9 cellular contexts compared by ENCODE assay signal in the genomic region with DNA sequence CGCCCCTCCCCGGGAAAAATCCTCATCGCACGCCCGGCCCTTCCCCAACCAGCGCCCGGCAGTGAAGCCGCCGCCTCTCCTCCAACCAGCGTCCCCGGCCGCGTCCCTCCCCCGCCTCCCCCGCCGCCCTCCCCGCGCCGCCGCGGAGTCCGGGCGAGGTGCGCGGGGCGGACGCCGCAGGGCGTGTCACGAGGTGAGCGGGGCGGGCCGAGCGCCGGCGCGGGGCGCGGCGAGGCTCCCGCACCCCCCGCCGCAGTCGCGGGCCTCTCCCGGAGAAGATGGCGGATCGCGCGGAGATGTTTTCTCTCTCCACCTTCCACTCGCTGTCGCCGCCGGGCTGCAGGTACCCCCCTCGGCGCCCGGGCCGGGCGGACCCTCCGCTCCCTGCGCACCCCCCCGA. TPM values are rescaled to one million over a fixed set of nuclear protein-coding genes. Genes with fewer than 3 reads are reported as not detected.
DNase-seq lines count a peak whose midpoint lies in the region; ATAC-seq and TF ChIP-seq lines count a peak whose summit lies in the region.
"Had no signal": no experiment of that assay in that cellular context is flagged by ENCODE, and none has a peak within 500 bp of the region (broad histone marks: within the 10 kb centered on the region; RNA-seq: fewer than 3 reads in every experiment).

Gene MAPK8IP2 (plus strand): TSS at position 253 of the 400 bp plus-strand sequence. CDS start 26 bp downstream, at position 279.

- no peak within 1 kb of the TSS for H4K8ac ChIP-seq in trophoblast cell (ENCODE audit: low read depth, low read length)

- H3K9ac ChIP-seq in PC-3 (ENCODE audit: low read length) (no peak within 1 kb of the TSS), trophoblast cell (ENCODE audit: low read length) (no peak within 1 kb of the TSS)

- no TSS peak for BruUV-seq in PC-3 (replicated peaks; lab: Mats Ljungman, UMichigan)

- no peak within 1 kb of the TSS for H3K23ac ChIP-seq in trophoblast cell (ENCODE audit: low read length)

- no peak within 1 kb of the TSS for H2BK120ac ChIP-seq in trophoblast cell (ENCODE audit: insufficient read depth, low read length, poor library complexity)

- H2BK5ac ChIP-seq in trophoblast cell (ENCODE audit: low read depth, low read length, poor library complexity), result no peak within 1 kb of the TSS

- H3K4me3 ChIP-seq in PC-3 (ENCODE audit: low read length), result no peak within 1 kb of the TSS
- peak within 1 kb of the TSS; percentile 1 for H3K4me3 ChIP-seq in trophoblast cell (ENCODE audit: low read depth, low read length)
- H3K4me3 ChIP-seq: lung had no signal

- POLR2A ChIA-PET in PC-3 (lab: Charles Lee; ENCODE audit: unreplicated experiment), result no interaction called here

- no peak within 1 kb of the TSS for H3K14ac ChIP-seq in trophoblast cell (ENCODE audit: low read length)

- H3F3A ChIP-seq in PC-3 (ENCODE audit: low read length, unreplicated experiment), result no peaks in the 10 kb centered on the region

- H3K27ac ChIP-seq in PC-3 (ENCODE audit: low read length), result no peak within 1 kb of the TSS
- H3K27ac ChIP-seq in trophoblast cell (ENCODE audit: low read depth, low read length), result no peak within 1 kb of the TSS

- H3K36me3 ChIP-seq in PC-3 (ENCODE audit: low read depth, low read length), result no peaks in the 10 kb centered on the region
- H3K36me3 ChIP-seq in trophoblast cell (ENCODE audit: control insufficient read depth in 1 of 2, insufficient read depth in 2 of 2, low read length in 2 of 2), result peaks cover 0 to 2% of the 10 kb centered on the region in 2 experiments

- H2AFZ ChIP-seq in PC-3 (ENCODE audit: low read length) (no peak within 1 kb of the TSS), trophoblast cell (ENCODE audit: insufficient read depth, low read length, poor library complexity) (no peak within 1 kb of the TSS)

- no peak within 1 kb of the TSS for H2BK12ac ChIP-seq in trophoblast cell (ENCODE audit: low read length)

- CTCF ChIA-PET in PC-3 (lab: Charles Lee), result interaction anchor here (1.4 kb wide), 1 partner anchor 21 kb away, joined by 3 read pairs; no protein-coding TSS in a partner anchor

- intact Hi-C loops in PC-3 (cut with micrococcal nuclease), result no loop called here

- no peak within 1 kb of the TSS for H3K4ac ChIP-seq in trophoblast cell (ENCODE audit: low read depth, low read length)

- H3K9me2 ChIP-seq in PC-3 (replicated peaks; ENCODE audit: low read length), result no peaks in the 10 kb centered on the region

- no peaks in the 10 kb centered on the region for H3K79me1 ChIP-seq in trophoblast cell (ENCODE audit: low read length)

- H4K12ac ChIP-seq in trophoblast cell (ENCODE audit: low read depth, low read length), result no peak within 1 kb of the TSS

- H4K91ac ChIP-seq in trophoblast cell (ENCODE audit: low read depth, low read length), result no peak within 1 kb of the TSS

- no CpG with 5 or more reads among the region's 62 CpGs for WGBS in trophoblast cell (ENCODE audit: extremely low coverage, insufficient coverage, insufficient read length)

- peak; percentile 26 for DNase-seq in NCI-H1694 treated with DMSO at 0.1 percent for 48 hours (lab: John Stamatoyannopoulos, UW)
- no peak for DNase-seq in NCI-H1694 (lab: John Stamatoyannopoulos, UW)
- peak; percentile 4 for DNase-seq in PC-3
- peak; percentile 30 to 60 for DNase-seq in trophoblast cell
- no peak for DNase-seq in GF-D8 (lab: John Stamatoyannopoulos, UW)
- no peak for DNase-seq in HK-2 (ENCODE audit: unreplicated experiment)

- H4K20me1 ChIP-seq in PC-3 (ENCODE audit: low read length), result no peaks in the 10 kb centered on the region

- no peak within 1 kb of the TSS for H2AK5ac ChIP-seq in trophoblast cell (ENCODE audit: low read length)

- ATAC-seq in PC-3, result peak; percentile 55
- ATAC-seq in esophagus mucosa, result peak; percentile 50
- ATAC-seq in GM19467 (IDR thresholded peaks at IDR 0.05; ENCODE audit: unreplicated experiment), result no peak

- H3K27me3 ChIP-seq in PC-3 (ENCODE audit: low read length), result no peaks in the 10 kb centered on the region
- peaks cover 19% of the 10 kb centered on the region for H3K27me3 ChIP-seq in trophoblast cell (ENCODE audit: insufficient read depth, low read length)

- H3K18ac ChIP-seq in trophoblast cell (ENCODE audit: low read length), result no peak within 1 kb of the TSS

- no peaks in the 10 kb centered on the region for H3K4me1 ChIP-seq in PC-3 (ENCODE audit: insufficient read depth, low read length)
- peaks cover 3 to 4% of the 10 kb centered on the region in 2 experiments for H3K4me1 ChIP-seq in trophoblast cell (ENCODE audit: control insufficient read depth in 1 of 2, insufficient read depth in 2 of 2, low read length in 2 of 2)

- H3K4me2 ChIP-seq in PC-3 (ENCODE audit: low read length) (no peak within 1 kb of the TSS), trophoblast cell (ENCODE audit: low read length) (peak within 1 kb of the TSS; percentile 74)

- H3K9me3 ChIP-seq in PC-3 (ENCODE audit: low read length) (no peaks in the 10 kb centered on the region), trophoblast cell (ENCODE audit: insufficient read depth, low read depth, low read length) (peaks cover 3% of the 10 kb centered on the region)

- H3K79me2 ChIP-seq in PC-3 (ENCODE audit: low read length) (no peaks in the 10 kb centered on the region), trophoblast cell (ENCODE audit: control insufficient read depth, insufficient read depth, low read length, poor library complexity) (no peaks in the 10 kb centered on the region)

- TF ChIP-seq CTCF in PC-3 (conservative IDR thresholded peaks at IDR 0.05; ENCODE audit: low read depth, low read length), result no peak

RNA-seq across cellular contexts. Expression of gene MAPK8IP2, which starts in this region (rescaled TPM):
- total RNA-seq in PC-3 (2014; rRNA removed) (1.2 and 1.5 TPM in 2 replicates), esophagus mucosa (2.3 TPM)
- 0.58 and 0.66 TPM in 2 replicates for polyA plus RNA-seq in trophoblast cell (2013)

Comparison
In these comparisons a context has a peak if more than half of its experiments do, and no peak if none do; other contexts are left out.
1. DNase-seq: peak in NCI-H1694 treated with DMSO at 0.1 percent for 48 hours (single experiment), PC-3 (single experiment) and trophoblast cell (2 of 2); none in NCI-H1694 (single experiment), GF-D8 (single experiment) and HK-2 (single experiment).